21 cellular contexts compared by ENCODE assay signal in genomic region chr5:58314356-58315045, GRCh38.
DNase-seq lines count a peak whose midpoint lies in the region; ATAC-seq, FAIRE-seq and TF ChIP-seq lines count a peak whose summit lies in the region.
"Had no signal": no experiment of that assay in that cellular context is flagged by ENCODE, and none has a peak within 500 bp of the region (broad histone marks: within the 10 kb centered on the region; RNA-seq: fewer than 3 reads in every experiment).

No MANE protein-coding gene starts in this region.

- TF ChIP-seq POLR2A in ovary (IDR thresholded peaks at IDR 0.05) (no peak), GM12892 (IDR thresholded peaks at IDR 0.05; ENCODE audit: low read depth, low read length) (no peak)

- H3K27ac ChIP-seq in ovary = no peak overlapping the region
- H3K27ac ChIP-seq: C4-2B, neutrophil, vagina had no signal

- no peak for TF ChIP-seq EP300 in ovary (IDR thresholded peaks at IDR 0.05)

- WGBS in ovary, 3 donors = 63 to 74% (median 73%) methylated on average over 3 of the region's 3 CpGs

- H3K9me3 ChIP-seq in ovary = no peaks in the 10 kb centered on the region
- H3K9me3 ChIP-seq: neutrophil, vagina had no signal

- in situ Hi-C loops in astrocyte of the cerebellum (cut with HindIII; ENCODE audit: low sequenced_read_pairs) = loop anchor here (10.0 kb wide), 1 partner anchor 50 kb away; no protein-coding TSS in a partner anchor

- H3K36me3 ChIP-seq in ovary = no peaks in the 10 kb centered on the region
- H3K36me3 ChIP-seq: neutrophil, vagina had no signal

- FAIRE-seq in GM12892 (lab: Jason Lieb, UNC) = no peak
- FAIRE-seq: RCC 7860 had no signal

- peak; percentile 84 for DNase-seq in A172 (ENCODE audit: low spot score)
- DNase-seq in NCI-H226 = peak; percentile 85
- DNase-seq in astrocyte of the cerebellum (ENCODE audit: low read depth) = peak; percentile 8
- peak; percentile 5 for DNase-seq in kidney glomerular epithelial cell (lab: John Stamatoyannopoulos, UW)
- no peak for DNase-seq in GF-D8 (lab: John Stamatoyannopoulos, UW)
- DNase-seq in ovary = no peak
- DNase-seq in GM12892 (ENCODE audit: insufficient read length) = no peak
- DNase-seq: activated CD4-positive, CD25-positive, alpha-beta regulatory T cell; activated naive CD8-positive, alpha-beta T cell treated with anti-CD3 and anti-CD28 coated beads, Interleukin-2, amount 10 ng/mL, durations not matched to agents 7 days and 5 days; DMS79 treated with DMSO at 0.1 percent for 48 hours; effector CD8-positive, alpha-beta T cell; NCI-H2029 treated with DMSO at 0.1 percent for 48 hours; NCI-H524 treated with DMSO at 0.1 percent for 48 hours; stimulated activated CD4-positive, alpha-beta T cell treated with anti-CD3 and anti-CD28 coated beads, Interleukin-1b, Interleukin-23, amount 100 ng/mL, for 48 hours; T-cell had no signal

- TF ChIP-seq CTCF in astrocyte of the cerebellum (IDR thresholded peaks at IDR 0.05; ENCODE audit: low read depth, low read length, missing control alignments) = no peak
- no peak for TF ChIP-seq CTCF in ovary (IDR thresholded peaks at IDR 0.05)

- ATAC-seq in HG03097 (IDR thresholded peaks at IDR 0.05; ENCODE audit: low FRiP score, unreplicated experiment) = no peak
- ATAC-seq: sciatic nerve, T-cell had no signal

- intact Hi-C loops in ovary (cut with DNase I) = no loop called here

- H3K4me3 ChIP-seq in astrocyte of the cerebellum (ENCODE audit: low read depth, low read length) (no peak overlapping the region), ovary (no peak overlapping the region)
- H3K4me3 ChIP-seq: vagina had no signal

- no peaks in the 10 kb centered on the region for H3K27me3 ChIP-seq in ovary
- H3K27me3 ChIP-seq: neutrophil, vagina had no signal

- no peaks in the 10 kb centered on the region for H3K4me1 ChIP-seq in ovary (ENCODE audit: insufficient read depth)
- H3K4me1 ChIP-seq: vagina had no signal

Comparison
In these comparisons a context has a peak if more than half of its experiments do, and no peak if none do; other contexts are left out.
1. DNase-seq: peak in A172 (single experiment), NCI-H226 (single experiment), astrocyte of the cerebellum (single experiment) and kidney glomerular epithelial cell (single experiment); none in GF-D8 (single experiment), ovary (0 of 5) and GM12892 (single experiment).